10 cellular contexts compared by ENCODE assay signal in genomic region chr7:132394283-132395003, GRCh38.
DNase-seq lines count a peak whose midpoint lies in the region; ATAC-seq and TF ChIP-seq lines count a peak whose summit lies in the region.
"Had no signal": no experiment of that assay in that cellular context is flagged by ENCODE, and none has a peak within 500 bp of the region (broad histone marks: within the 10 kb centered on the region; RNA-seq: fewer than 3 reads in every experiment).

No MANE protein-coding gene starts in this region.

- TF ChIP-seq POLR2A in suprapubic skin (IDR thresholded peaks at IDR 0.05) (no peak), uterus (IDR thresholded peaks at IDR 0.05) (no peak)

- peak; percentile 3 for ATAC-seq in Right ventricle myocardium inferior

- H3K4me1 ChIP-seq in right atrium auricular region, result peaks cover 0 to 50% of the 10 kb centered on the region in 2 donors
- peaks cover 11% of the 10 kb centered on the region for H3K4me1 ChIP-seq in suprapubic skin
- peaks cover 0 to 5% of the 10 kb centered on the region in 2 donors for H3K4me1 ChIP-seq in uterus

- no peaks in the 10 kb centered on the region for H3K36me3 ChIP-seq in right atrium auricular region
- no peaks in the 10 kb centered on the region for H3K36me3 ChIP-seq in suprapubic skin
- no peaks in the 10 kb centered on the region for H3K36me3 ChIP-seq in uterus

- WGBS in suprapubic skin, result 53% methylated on average over 6 of the region's 6 CpGs

- peak overlapping the region in 1 of 2 donors; percentile 23 for H3K27ac ChIP-seq in right atrium auricular region
- peak overlapping the region; percentile 3 for H3K27ac ChIP-seq in suprapubic skin
- H3K27ac ChIP-seq in uterus, result no peak overlapping the region
- H3K27ac ChIP-seq: PC-9 had no signal

- DNase-seq in Right ventricle myocardium inferior (ENCODE audit: missing footprints), result no peak
- no peak for DNase-seq in right atrium auricular region (ENCODE audit: low spot score)
- DNase-seq in RPMI7951 (ENCODE audit: low read depth), result peak; percentile 27
- peak; percentile 36 for DNase-seq in fibroblast of pulmonary artery (ENCODE audit: low read depth)
- DNase-seq in suprapubic skin (ENCODE audit: low spot score in 2 of 2), result no peak
- DNase-seq in HCEC 1CT, result no peak
- no peak for DNase-seq in NCI-H510A treated with DMSO at 0.1 percent for 48 hours (lab: John Stamatoyannopoulos, UW)
- no peak for DNase-seq in uterus
- DNase-seq: amniotic stem cell had no signal

- no peak for TF ChIP-seq EP300 in suprapubic skin (IDR thresholded peaks at IDR 0.05)

- TF ChIP-seq CTCF in right atrium auricular region (IDR thresholded peaks at IDR 0.05) (peak in 1 of 2 donors; percentile 33), fibroblast of pulmonary artery (IDR thresholded peaks at IDR 0.05; ENCODE audit: low read length, missing control alignments) (peak; percentile 36), suprapubic skin (IDR thresholded peaks at IDR 0.05) (no peak), uterus (IDR thresholded peaks at IDR 0.05) (no peak)

- H3K27me3 ChIP-seq in right atrium auricular region (no peaks in the 10 kb centered on the region), suprapubic skin (no peaks in the 10 kb centered on the region), uterus (no peaks in the 10 kb centered on the region)

- H3K9me3 ChIP-seq in right atrium auricular region (no peaks in the 10 kb centered on the region), suprapubic skin (no peaks in the 10 kb centered on the region), uterus (no peaks in the 10 kb centered on the region)

- H3K4me3 ChIP-seq in right atrium auricular region (no peak overlapping the region), fibroblast of pulmonary artery (replicated peaks; ENCODE audit: low read depth, low read length) (no peak overlapping the region), suprapubic skin (no peak overlapping the region), uterus (no peak overlapping the region)
- H3K4me3 ChIP-seq: PC-9 had no signal

- intact Hi-C loops in Right ventricle myocardium inferior (cut with DNase I) (loop anchor here (5.0 kb wide), 1 partner anchor 183 kb away; the partner anchor contains the start of gene PLXNA4), uterus (cut with DNase I; ENCODE audit: low total_unique reads) (no loop called here)

Comparison
In these comparisons a context has a peak if more than half of its experiments do, and no peak if none do; other contexts are left out.
1. DNase-seq: peak in RPMI7951 (single experiment) and fibroblast of pulmonary artery (single experiment); none in Right ventricle myocardium inferior (single experiment), right atrium auricular region (single experiment), suprapubic skin (0 of 2), HCEC 1CT (single experiment), NCI-H510A treated with DMSO at 0.1 percent for 48 hours (single experiment) and uterus (0 of 2).